Comparison of ENCODE assay signal across 9 cellular contexts in genomic region chr1:205441318-205441633, GRCh38. TPM values are rescaled to one million over a fixed set of nuclear protein-coding genes. Genes with fewer than 3 reads are reported as not detected.
DNase-seq lines count a peak whose midpoint lies in the region; ATAC-seq and TF ChIP-seq lines count a peak whose summit lies in the region.
"Had no signal": no experiment of that assay in that cellular context is flagged by ENCODE, and none has a peak within 500 bp of the region (broad histone marks: within the 10 kb centered on the region; RNA-seq: fewer than 3 reads in every experiment).

No MANE protein-coding gene starts in this region.

- H3K36me3 ChIP-seq in esophagus squamous epithelium = no peaks in the 10 kb centered on the region
- H3K36me3 ChIP-seq: right atrium auricular region had no signal

- peak overlapping the region; percentile 10 to 62 (median 47) for H3K27ac ChIP-seq in esophagus squamous epithelium

- no peak for DNase-seq in activated T-cell treated with anti-CD3 and anti-CD28 coated beads, Interleukin-2, amount 50 U/mL, for 24 hours
- DNase-seq in activated T-cell treated with anti-CD3 and anti-CD28 coated beads for 4 hours = no peak
- no peak for DNase-seq in T-cell
- DNase-seq in esophagus squamous epithelium (lab: John Stamatoyannopoulos, UW) = no peak
- no peak for DNase-seq in stimulated activated naive B cell treated with anti-CD40 and anti-IgM and Interleukin-4, amounts not matched to agents 10 μg/mL and 1 μg/mL and 100 μg/mL, for 72 hours
- DNase-seq in DMS79 treated with DMSO at 0.1 percent for 48 hours (lab: John Stamatoyannopoulos, UW) = no peak
- DNase-seq in foreskin fibroblast = no peak
- no peak for DNase-seq in glutamatergic neuron

- no peaks in the 10 kb centered on the region for H3K36me3 Mint-ChIP-seq in activated T-cell treated with anti-CD3 and anti-CD28 coated beads, Interleukin-2, amount 50 U/mL, for 24 hours (ENCODE audit: low read depth)
- no peaks in the 10 kb centered on the region for H3K36me3 Mint-ChIP-seq in T-cell
- no peaks in the 10 kb centered on the region for H3K36me3 Mint-ChIP-seq in stimulated activated naive B cell treated with anti-CD40 and anti-IgM and Interleukin-4, amounts not matched to agents 10 μg/mL and 1 μg/mL and 100 μg/mL, for 72 hours
- H3K36me3 Mint-ChIP-seq in glutamatergic neuron (ENCODE audit: unreplicated experiment) = no peaks in the 10 kb centered on the region

- no peaks in the 10 kb centered on the region for H3K27me3 Mint-ChIP-seq in activated T-cell treated with anti-CD3 and anti-CD28 coated beads, Interleukin-2, amount 50 U/mL, for 24 hours
- H3K27me3 Mint-ChIP-seq in T-cell = peaks cover 0 to 4% of the 10 kb centered on the region in 2 donors
- peaks cover 3 to 17% of the 10 kb centered on the region in 2 donors for H3K27me3 Mint-ChIP-seq in stimulated activated naive B cell treated with anti-CD40 and anti-IgM and Interleukin-4, amounts not matched to agents 10 μg/mL and 1 μg/mL and 100 μg/mL, for 72 hours
- peaks cover 7% of the 10 kb centered on the region for H3K27me3 Mint-ChIP-seq in glutamatergic neuron (ENCODE audit: unreplicated experiment)

- H3K9me3 ChIP-seq in esophagus squamous epithelium = no peaks in the 10 kb centered on the region
- H3K9me3 ChIP-seq: right atrium auricular region had no signal

- TF ChIP-seq CTCF in esophagus squamous epithelium (IDR thresholded peaks at IDR 0.05) (no peak), foreskin fibroblast (IDR thresholded peaks at IDR 0.05; ENCODE audit: low read depth, low read length) (no peak), glutamatergic neuron (IDR thresholded peaks at IDR 0.05; ENCODE audit: partially characterized antibody, unreplicated experiment) (no peak)

- H3K27me3 ChIP-seq in esophagus squamous epithelium = peaks cover 0 to 8% (median 0%) of the 10 kb centered on the region in 4 donors
- H3K27me3 ChIP-seq: right atrium auricular region had no signal

- no peak for TF ChIP-seq POLR2A in esophagus squamous epithelium (IDR thresholded peaks at IDR 0.05)

- ATAC-seq in T-cell (replicated peaks in 1 of 4) = peak in 1 of 4 experiments; percentile 7
- peak in 1 of 2 donors; percentile 51 for ATAC-seq in stimulated activated naive B cell treated with anti-CD40 and anti-IgM and Interleukin-4, amounts not matched to agents 10 μg/mL and 1 μg/mL and 100 μg/mL, for 72 hours (replicated peaks)

- H3K4me3 ChIP-seq in esophagus squamous epithelium (no peak overlapping the region), foreskin fibroblast (ENCODE audit: low read depth in 1 of 2, low read length in 2 of 2) (no peak overlapping the region)
- H3K4me3 ChIP-seq: right atrium auricular region had no signal

- no peaks in the 10 kb centered on the region for H3K9me3 Mint-ChIP-seq in activated T-cell treated with anti-CD3 and anti-CD28 coated beads, Interleukin-2, amount 50 U/mL, for 24 hours
- no peaks in the 10 kb centered on the region for H3K9me3 Mint-ChIP-seq in T-cell
- no peaks in the 10 kb centered on the region for H3K9me3 Mint-ChIP-seq in stimulated activated naive B cell treated with anti-CD40 and anti-IgM and Interleukin-4, amounts not matched to agents 10 μg/mL and 1 μg/mL and 100 μg/mL, for 72 hours
- H3K9me3 Mint-ChIP-seq in glutamatergic neuron (ENCODE audit: unreplicated experiment) = peaks cover 3% of the 10 kb centered on the region

- peak overlapping the region; percentile 92 for H3K27ac Mint-ChIP-seq in activated T-cell treated with anti-CD3 and anti-CD28 coated beads, Interleukin-2, amount 50 U/mL, for 24 hours
- H3K27ac Mint-ChIP-seq in T-cell (peak overlapping the region; percentile 94 to 97), glutamatergic neuron (ENCODE audit: unreplicated experiment) (no peak overlapping the region)
- peak overlapping the region; percentile 87 for H3K27ac Mint-ChIP-seq in stimulated activated naive B cell treated with anti-CD40 and anti-IgM and Interleukin-4, amounts not matched to agents 10 μg/mL and 1 μg/mL and 100 μg/mL, for 72 hours

- H3K4me1 Mint-ChIP-seq in activated T-cell treated with anti-CD3 and anti-CD28 coated beads, Interleukin-2, amount 50 U/mL, for 24 hours (ENCODE audit: low read depth) = peaks cover 25% of the 10 kb centered on the region
- H3K4me1 Mint-ChIP-seq in T-cell = peaks cover 25 to 33% (median 29%) of the 10 kb centered on the region in 3 donors
- peaks cover 43 to 88% of the 10 kb centered on the region in 2 donors for H3K4me1 Mint-ChIP-seq in stimulated activated naive B cell treated with anti-CD40 and anti-IgM and Interleukin-4, amounts not matched to agents 10 μg/mL and 1 μg/mL and 100 μg/mL, for 72 hours
- H3K4me1 Mint-ChIP-seq in glutamatergic neuron (ENCODE audit: low read depth, unreplicated experiment) = peaks cover 24% of the 10 kb centered on the region

- CTCF ChIA-PET in T-cell (lab: Charles Lee) = interaction anchor here (1.0 to 2.0 kb wide), 4 partner anchors 11 to 83 kb away, joined by 6 to 13 read pairs (median 8); no protein-coding TSS in a partner anchor

- POLR2A ChIA-PET in T-cell (lab: Charles Lee) = interaction anchor here in 1 of 2 donors (0.6 kb wide), 1 partner anchor 1362 kb away, joined by 3 read pairs; no protein-coding TSS in a partner anchor

- peak overlapping the region; percentile 76 for H3K4me3 Mint-ChIP-seq in activated T-cell treated with anti-CD3 and anti-CD28 coated beads, Interleukin-2, amount 50 U/mL, for 24 hours
- H3K4me3 Mint-ChIP-seq in T-cell = peak overlapping the region; percentile 79 to 85 (median 80)
- H3K4me3 Mint-ChIP-seq in stimulated activated naive B cell treated with anti-CD40 and anti-IgM and Interleukin-4, amounts not matched to agents 10 μg/mL and 1 μg/mL and 100 μg/mL, for 72 hours = peak overlapping the region; percentile 73 to 74
- no peak overlapping the region for H3K4me3 Mint-ChIP-seq in glutamatergic neuron (ENCODE audit: unreplicated experiment)

- WGBS in esophagus squamous epithelium, 2 donors = 32 to 42% methylated on average over 4 to 5 of the region's 6 CpGs

- peaks cover 24 to 68% (median 25%) of the 10 kb centered on the region in 3 donors for H3K4me1 ChIP-seq in esophagus squamous epithelium

- intact Hi-C loops in esophagus squamous epithelium (cut with DNase I) = no loop called here

RNA-seq across cellular contexts. Expression of gene BLACAT1, which starts 14.6 kb away (rescaled TPM):
- under 1 TPM in 3 of 5 donors, not detected in 2; 0.16 to 0.60 (median 0.30) TPM for total RNA-seq in T-cell
- 1 to 10 TPM in 2 of 4 donors, under 1 TPM in 2; 0.29 to 2.3 (median 0.99) TPM for total RNA-seq in esophagus squamous epithelium
- 1.1 TPM for total RNA-seq in glutamatergic neuron (ENCODE audit: unreplicated experiment)

RNA-seq across cellular contexts. Expression of gene LEMD1, which starts 19.4 kb away (rescaled TPM):
- under 1 TPM in 2 of 5 donors, not detected in 3; 0.69 to 0.98 TPM for total RNA-seq in T-cell
- total RNA-seq in esophagus squamous epithelium = 1 to 10 TPM in 3 of 4 donors, not detected in 1; 1.1 to 1.4 (median 1.3) TPM
- total RNA-seq in glutamatergic neuron (ENCODE audit: unreplicated experiment) = 2.0 TPM
- total RNA-seq: right atrium auricular region had no signal
